In genomic region chr2:68134554-68134953, GRCh38 we compare ENCODE assay signal across 22 cellular contexts.
"Had no signal": no experiment of that assay in that cellular context is flagged by ENCODE, and none has a peak within 500 bp of the region (broad histone marks: within the 10 kb centered on the region; RNA-seq: fewer than 3 reads in every experiment).

No MANE protein-coding gene starts in this region.

- H3K4me1 ChIP-seq: psoas muscle, testis had no signal

- H3K27me3 ChIP-seq: brain microvascular endothelial cell, testis had no signal

- H3K9me3 Mint-ChIP-seq: activated CD4-positive, alpha-beta T cell treated with anti-CD3 and anti-CD28 coated beads, Interleukin-2, amount 10 ng/mL, durations not matched to agents 24 days and 14 days; activated CD8-positive, alpha-beta T cell treated with anti-CD3 and anti-CD28 coated beads for 36 hours; activated naive CD4-positive, alpha-beta T cell treated with anti-CD3 and anti-CD28 coated beads, Interleukin-2, amount 10 ng/mL, durations not matched to agents 7 days and 5 days; activated naive CD8-positive, alpha-beta T cell treated with anti-CD3 and anti-CD28 coated beads, Interleukin-2, amount 50 U/mL, for 24 hours; activated T-cell treated with anti-CD3 and anti-CD28 coated beads, Interleukin-2, amount 50 U/mL, for 24 hours; naive B cell; neural crest cell; stimulated activated naive CD8-positive, alpha-beta T cell treated with anti-CD3 and anti-CD28 coated beads, Interleukin-15, amount 100 ng/mL, for 72 hours; T-cell had no signal

- H3K27ac Mint-ChIP-seq: activated CD4-positive, alpha-beta T cell treated with anti-CD3 and anti-CD28 coated beads, Interleukin-2, amount 10 ng/mL, durations not matched to agents 24 days and 14 days; activated CD8-positive, alpha-beta T cell treated with anti-CD3 and anti-CD28 coated beads for 36 hours; activated naive CD4-positive, alpha-beta T cell treated with anti-CD3 and anti-CD28 coated beads, Interleukin-2, amount 10 ng/mL, durations not matched to agents 7 days and 5 days; activated naive CD8-positive, alpha-beta T cell treated with anti-CD3 and anti-CD28 coated beads, Interleukin-2, amount 50 U/mL, for 24 hours; activated T-cell treated with anti-CD3 and anti-CD28 coated beads, Interleukin-2, amount 50 U/mL, for 24 hours had no signal

- H3K27me3 Mint-ChIP-seq: activated CD4-positive, alpha-beta T cell treated with anti-CD3 and anti-CD28 coated beads, Interleukin-2, amount 10 ng/mL, durations not matched to agents 24 days and 14 days; activated CD8-positive, alpha-beta T cell treated with anti-CD3 and anti-CD28 coated beads for 36 hours; activated naive CD4-positive, alpha-beta T cell treated with anti-CD3 and anti-CD28 coated beads, Interleukin-2, amount 10 ng/mL, durations not matched to agents 7 days and 5 days; activated naive CD8-positive, alpha-beta T cell treated with anti-CD3 and anti-CD28 coated beads, Interleukin-2, amount 50 U/mL, for 24 hours; activated T-cell treated with anti-CD3 and anti-CD28 coated beads, Interleukin-2, amount 50 U/mL, for 24 hours; naive B cell; stimulated activated naive CD8-positive, alpha-beta T cell treated with anti-CD3 and anti-CD28 coated beads, Interleukin-15, amount 100 ng/mL, for 72 hours; T-cell had no signal

- DNase-seq: activated CD4-positive, alpha-beta T cell treated with anti-CD3 and anti-CD28 coated beads, Interleukin-2, amount 10 ng/mL, durations not matched to agents 24 days and 14 days; activated CD8-positive, alpha-beta T cell treated with anti-CD3 and anti-CD28 coated beads for 36 hours; activated effector memory CD4-positive, alpha-beta T cell treated with Interleukin-2 at 50 U/mL for 16 hours; activated naive CD4-positive, alpha-beta T cell treated with anti-CD3 and anti-CD28 coated beads, Interleukin-2, amount 10 ng/mL, durations not matched to agents 7 days and 5 days; activated naive CD8-positive, alpha-beta T cell treated with anti-CD3 and anti-CD28 coated beads, Interleukin-2, amount 50 U/mL, for 24 hours; activated T-cell treated with anti-CD3 and anti-CD28 coated beads, Interleukin-2, amount 50 U/mL, for 24 hours; aorta; brain microvascular endothelial cell; central memory CD4-positive, alpha-beta T cell; foreskin melanocyte; glutamatergic neuron; kidney; left ventricle myocardium superior; naive B cell; psoas muscle; right cardiac atrium; stimulated activated CD4-positive, alpha-beta T cell treated with anti-CD3 and anti-CD28 coated beads, Interleukin-4, amount 100 ng/mL, for 1 hour; stimulated activated naive CD8-positive, alpha-beta T cell treated with anti-CD3 and anti-CD28 coated beads, Interleukin-15, amount 100 ng/mL, for 72 hours; T-cell; testis had no signal

- H3K9me3 ChIP-seq: psoas muscle, testis had no signal

- H3K4me3 ChIP-seq: psoas muscle, smooth muscle cell, testis had no signal

- H3K4me3 Mint-ChIP-seq: activated CD4-positive, alpha-beta T cell treated with anti-CD3 and anti-CD28 coated beads, Interleukin-2, amount 10 ng/mL, durations not matched to agents 24 days and 14 days; activated CD8-positive, alpha-beta T cell treated with anti-CD3 and anti-CD28 coated beads for 36 hours; activated naive CD4-positive, alpha-beta T cell treated with anti-CD3 and anti-CD28 coated beads, Interleukin-2, amount 10 ng/mL, durations not matched to agents 7 days and 5 days; activated naive CD8-positive, alpha-beta T cell treated with anti-CD3 and anti-CD28 coated beads, Interleukin-2, amount 50 U/mL, for 24 hours; activated T-cell treated with anti-CD3 and anti-CD28 coated beads, Interleukin-2, amount 50 U/mL, for 24 hours; naive B cell; neural crest cell; stimulated activated naive CD8-positive, alpha-beta T cell treated with anti-CD3 and anti-CD28 coated beads, Interleukin-15, amount 100 ng/mL, for 72 hours; T-cell had no signal

- H3K27ac ChIP-seq: brain microvascular endothelial cell, psoas muscle, testis had no signal

- H3K4me1 Mint-ChIP-seq: activated CD4-positive, alpha-beta T cell treated with anti-CD3 and anti-CD28 coated beads, Interleukin-2, amount 10 ng/mL, durations not matched to agents 24 days and 14 days; activated naive CD4-positive, alpha-beta T cell treated with anti-CD3 and anti-CD28 coated beads, Interleukin-2, amount 10 ng/mL, durations not matched to agents 7 days and 5 days; activated naive CD8-positive, alpha-beta T cell treated with anti-CD3 and anti-CD28 coated beads, Interleukin-2, amount 50 U/mL, for 24 hours; naive B cell; neural crest cell; stimulated activated naive CD8-positive, alpha-beta T cell treated with anti-CD3 and anti-CD28 coated beads, Interleukin-15, amount 100 ng/mL, for 72 hours; T-cell had no signal
